ENCODE assay signal across 8 cellular contexts in the genomic region with DNA sequence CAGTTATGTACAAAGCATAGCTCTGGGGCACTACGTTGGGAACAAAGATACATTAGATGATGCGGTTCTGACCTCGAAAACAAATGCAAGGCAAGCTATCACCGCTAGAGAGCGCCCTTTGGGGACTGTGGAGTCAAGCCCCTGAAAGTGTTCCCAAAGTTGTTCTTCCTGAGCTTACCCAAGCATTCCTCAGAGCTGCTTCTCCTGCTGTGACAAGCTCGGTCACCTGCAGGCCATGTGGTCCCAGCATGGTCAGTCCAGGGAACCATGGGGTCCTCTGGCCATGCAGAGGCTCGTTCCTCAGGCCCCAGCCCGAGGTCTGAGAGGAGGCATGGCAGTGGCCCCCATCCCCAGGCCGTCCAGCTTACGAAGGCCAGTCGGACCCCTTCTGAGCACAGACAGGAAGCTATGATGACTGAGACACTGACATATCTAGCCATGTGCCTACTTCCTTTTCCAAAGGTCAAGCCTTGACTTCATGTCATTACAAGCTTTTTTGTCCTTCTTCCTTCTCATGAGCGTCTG.
DNase-seq lines count a peak whose midpoint lies in the region; ATAC-seq and TF ChIP-seq lines count a peak whose summit lies in the region.

No MANE protein-coding gene starts in this region.

- 64 to 82% methylated on average over 7 to 12 of the region's 12 CpGs for WGBS in thyroid gland, 2 donors

- H3K27me3 ChIP-seq in thyroid gland: no peaks in the 10 kb centered on the region

- ATAC-seq in GM21381 (IDR thresholded peaks at IDR 0.05; ENCODE audit: unreplicated experiment) (no peak), GM21723 (IDR thresholded peaks at IDR 0.05; ENCODE audit: unreplicated experiment) (no peak), GM21447 (IDR thresholded peaks at IDR 0.05; ENCODE audit: unreplicated experiment) (no peak)

- DNase-seq in AG09309 (ENCODE audit: low read depth) (no peak), left kidney (ENCODE audit: low read depth, low spot score) (peak; percentile 54), thyroid gland (no peak)
- DNase-seq in Jurkat, Clone E6-1 (ENCODE audit: low read depth, low spot score): peak; percentile 28
- peak; percentile 15 for DNase-seq in activated effector memory CD4-positive, alpha-beta T cell treated with Interleukin-2 at 50 U/mL for 16 hours

- H3K4me1 ChIP-seq in thyroid gland: peaks cover 0 to 8% of the 10 kb centered on the region in 2 donors

- no peak overlapping the region for H3K27ac ChIP-seq in thyroid gland

- TF ChIP-seq CTCF in AG09309 (IDR thresholded peaks at IDR 0.05; ENCODE audit: control insufficient read depth, insufficient read depth, low read depth, low read length, missing control alignments) (peak; percentile 55), thyroid gland (IDR thresholded peaks at IDR 0.05) (peak in 2 of 6 experiments; percentile 9 to 20)

- TF ChIP-seq POLR2A in thyroid gland (IDR thresholded peaks at IDR 0.05): no peak

- H3K9me3 ChIP-seq in thyroid gland: no peaks in the 10 kb centered on the region

- H3K4me3 ChIP-seq in AG09309 (ENCODE audit: control insufficient read depth, low read depth, low read length) (no peak overlapping the region), thyroid gland (replicated peaks in 1 of 3) (no peak overlapping the region)
- no peak overlapping the region for H3K4me3 ChIP-seq in Jurkat, Clone E6-1 (ENCODE audit: low read length)

- intact Hi-C loops in thyroid gland (cut with DNase I): no loop called here

- no peaks in the 10 kb centered on the region for H3K36me3 ChIP-seq in thyroid gland

Comparison
In these comparisons a context has a peak if more than half of its experiments do, and no peak if none do; other contexts are left out.
1. DNase-seq: peak in Jurkat, Clone E6-1 (single experiment), activated effector memory CD4-positive, alpha-beta T cell treated with Interleukin-2 at 50 U/mL for 16 hours (single experiment) and left kidney (single experiment); none in AG09309 (single experiment) and thyroid gland (0 of 2).